ENCODE assay signal across 19 cellular contexts in genomic region chr12:56461235-56462159, GRCh38. TPM values are rescaled to one million over a fixed set of nuclear protein-coding genes. Genes with fewer than 3 reads are reported as not detected.
DNase-seq lines count a peak whose midpoint lies in the region; ATAC-seq, FAIRE-seq and TF ChIP-seq lines count a peak whose summit lies in the region.
"Had no signal": no experiment of that assay in that cellular context is flagged by ENCODE, and none has a peak within 500 bp of the region (broad histone marks: within the 10 kb centered on the region; RNA-seq: fewer than 3 reads in every experiment).

No MANE protein-coding gene starts in this region.

- no peak overlapping the region for H3K27ac Mint-ChIP-seq in naive thymus-derived CD8-positive, alpha-beta T cell
- H3K27ac Mint-ChIP-seq in activated CD8-positive, alpha-beta T cell treated with anti-CD3 and anti-CD28 coated beads for 36 hours = no peak overlapping the region
- H3K27ac Mint-ChIP-seq: activated naive CD4-positive, alpha-beta T cell treated with anti-CD3 and anti-CD28 coated beads, Interleukin-2, amount 10 ng/mL, durations not matched to agents 7 days and 5 days had no signal

- H3K9me3 Mint-ChIP-seq in naive thymus-derived CD8-positive, alpha-beta T cell = no peaks in the 10 kb centered on the region
- H3K9me3 Mint-ChIP-seq in activated CD8-positive, alpha-beta T cell treated with anti-CD3 and anti-CD28 coated beads for 36 hours = no peaks in the 10 kb centered on the region
- H3K9me3 Mint-ChIP-seq: activated naive CD4-positive, alpha-beta T cell treated with anti-CD3 and anti-CD28 coated beads, Interleukin-2, amount 10 ng/mL, durations not matched to agents 7 days and 5 days had no signal

- H3K4me3 ChIP-seq in SU-DHL-6 (ENCODE audit: insufficient read depth, low read length, poor library complexity, severe bottlenecking) = no peak overlapping the region
- H3K4me3 ChIP-seq in fibroblast of the aortic adventitia (ENCODE audit: low read depth, low read length) = no peak overlapping the region
- no peak overlapping the region for H3K4me3 ChIP-seq in BE2C (ENCODE audit: low read depth, low read length)
- H3K4me3 ChIP-seq: lung, spleen, suprapubic skin had no signal

- no peaks in the 10 kb centered on the region for H3K9me3 ChIP-seq in SU-DHL-6 (ENCODE audit: insufficient read depth, low read length)
- H3K9me3 ChIP-seq in BE2C = no peaks in the 10 kb centered on the region
- H3K9me3 ChIP-seq: Caco-2, neutrophil, spleen, suprapubic skin had no signal

- peaks cover 3 to 9% (median 6%) of the 10 kb centered on the region in 4 donors for H3K4me1 Mint-ChIP-seq in naive thymus-derived CD8-positive, alpha-beta T cell
- H3K4me1 Mint-ChIP-seq in activated CD8-positive, alpha-beta T cell treated with anti-CD3 and anti-CD28 coated beads for 36 hours (ENCODE audit: low read depth) = peaks cover 4% of the 10 kb centered on the region

- TF ChIP-seq CTCF in SU-DHL-6 (IDR thresholded peaks at IDR 0.05; ENCODE audit: insufficient read depth, low read length, poor library complexity, severe bottlenecking) = no peak
- TF ChIP-seq CTCF in fibroblast of the aortic adventitia (IDR thresholded peaks at IDR 0.05; ENCODE audit: insufficient read depth, low read length) = no peak
- no peak for TF ChIP-seq CTCF in activated CD8-positive, alpha-beta T cell treated with anti-CD3 and anti-CD28 coated beads for 36 hours (IDR thresholded peaks at IDR 0.05)
- no peak for TF ChIP-seq CTCF in BE2C (IDR thresholded peaks at IDR 0.05; ENCODE audit: low read depth, low read length)

- no peaks in the 10 kb centered on the region for H3K4me1 ChIP-seq in BE2C

- POLR2A ChIA-PET in naive thymus-derived CD8-positive, alpha-beta T cell (lab: Charles Lee) = interaction anchor here (0.7 to 3.4 kb wide), 5 partner anchors 12 to 203 kb away, joined by 3 to 13 read pairs (median 3); partner anchors contain the start of genes ANKRD52, CNPY2 and TIMELESS
- POLR2A ChIA-PET in activated CD8-positive, alpha-beta T cell treated with anti-CD3 and anti-CD28 coated beads for 36 hours (lab: Charles Lee) = interaction anchor here (0.8 to 1.6 kb wide), 3 partner anchors 11 to 257 kb away, joined by 3 to 8 read pairs (median 3); partner anchors contain the start of gene TIMELESS

- H3K27ac ChIP-seq in SU-DHL-6 (ENCODE audit: low read depth, low read length) = peak overlapping the region; percentile 90
- H3K27ac ChIP-seq: 22Rv1, neutrophil, suprapubic skin had no signal

- ATAC-seq in naive thymus-derived CD8-positive, alpha-beta T cell = no peak
- ATAC-seq in activated CD8-positive, alpha-beta T cell treated with anti-CD3 and anti-CD28 coated beads for 36 hours = no peak

- FAIRE-seq in urothelium cell line (lab: Jason Lieb, UNC) = no peak

- H3K27me3 Mint-ChIP-seq in naive thymus-derived CD8-positive, alpha-beta T cell = no peaks in the 10 kb centered on the region
- no peaks in the 10 kb centered on the region for H3K27me3 Mint-ChIP-seq in activated CD8-positive, alpha-beta T cell treated with anti-CD3 and anti-CD28 coated beads for 36 hours

- no peak overlapping the region for H3K4me2 ChIP-seq in SU-DHL-6 (ENCODE audit: low read depth, low read length, poor library complexity, severe bottlenecking)

- peak; percentile 24 for DNase-seq in activated effector memory CD4-positive, alpha-beta T cell treated with anti-CD3 and anti-CD28 coated beads, Interleukin-2, amount 50 U/mL, for 16 hours
- DNase-seq in activated effector memory CD4-positive, alpha-beta T cell treated with Interleukin-2 at 50 U/mL for 16 hours = no peak
- peak; percentile 23 for DNase-seq in fibroblast of the aortic adventitia (ENCODE audit: low read depth)
- DNase-seq in urothelium cell line (ENCODE audit: low spot score) = peak; percentile 27
- no peak for DNase-seq in naive thymus-derived CD8-positive, alpha-beta T cell
- no peak for DNase-seq in activated CD8-positive, alpha-beta T cell treated with anti-CD3 and anti-CD28 coated beads for 36 hours
- no peak for DNase-seq in BE2C
- DNase-seq: activated CD8-positive, alpha-beta memory T cell treated with anti-CD3 and anti-CD28 coated beads for 24 hours; activated naive CD4-positive, alpha-beta T cell treated with anti-CD3 and anti-CD28 coated beads, Interleukin-2, amount 10 ng/mL, durations not matched to agents 7 days and 5 days; Caco-2; caudate nucleus; NCI-H526; SHP77; spleen had no signal

- H3K4me3 Mint-ChIP-seq in naive thymus-derived CD8-positive, alpha-beta T cell = no peak overlapping the region
- H3K4me3 Mint-ChIP-seq in activated CD8-positive, alpha-beta T cell treated with anti-CD3 and anti-CD28 coated beads for 36 hours = no peak overlapping the region
- H3K4me3 Mint-ChIP-seq: activated naive CD4-positive, alpha-beta T cell treated with anti-CD3 and anti-CD28 coated beads, Interleukin-2, amount 10 ng/mL, durations not matched to agents 7 days and 5 days had no signal

- H2AFZ ChIP-seq in SU-DHL-6 (ENCODE audit: low read depth, low read length, severe bottlenecking) = peak overlapping the region; percentile 87

- H3K9ac ChIP-seq in SU-DHL-6 (ENCODE audit: low read length) = peak overlapping the region; percentile 46; the same call in 1 of the 2 replicates

- no peaks in the 10 kb centered on the region for H4K20me1 ChIP-seq in SU-DHL-6 (ENCODE audit: low read depth, low read length)

- H3K36me3 ChIP-seq in SU-DHL-6 (ENCODE audit: low read length) = no peaks in the 10 kb centered on the region
- no peaks in the 10 kb centered on the region for H3K36me3 ChIP-seq in BE2C
- H3K36me3 ChIP-seq: neutrophil, spleen, suprapubic skin had no signal

- H3K36me3 Mint-ChIP-seq in naive thymus-derived CD8-positive, alpha-beta T cell = no peaks in the 10 kb centered on the region
- no peaks in the 10 kb centered on the region for H3K36me3 Mint-ChIP-seq in activated CD8-positive, alpha-beta T cell treated with anti-CD3 and anti-CD28 coated beads for 36 hours (ENCODE audit: low read depth)
- H3K36me3 Mint-ChIP-seq: activated naive CD4-positive, alpha-beta T cell treated with anti-CD3 and anti-CD28 coated beads, Interleukin-2, amount 10 ng/mL, durations not matched to agents 7 days and 5 days had no signal

- H3K79me2 ChIP-seq in SU-DHL-6 (ENCODE audit: insufficient read depth, low read length) = no peaks in the 10 kb centered on the region

- CTCF ChIA-PET in activated CD8-positive, alpha-beta T cell treated with anti-CD3 and anti-CD28 coated beads for 36 hours (lab: Charles Lee) = interaction anchor here (0.6 to 1.4 kb wide), 6 partner anchors 12 to 272 kb away, joined by 3 to 6 read pairs (median 3); partner anchors contain the start of genes CNPY2, SMARCC2 and TIMELESS

- H3K9me2 ChIP-seq in SU-DHL-6 (replicated peaks; ENCODE audit: insufficient read depth, low read length) = no peaks in the 10 kb centered on the region

- intact Hi-C loops in activated CD8-positive, alpha-beta T cell treated with anti-CD3 and anti-CD28 coated beads for 36 hours (cut with micrococcal nuclease) = no loop called here

- peaks cover 42% of the 10 kb centered on the region for H3F3A ChIP-seq in SU-DHL-6 (ENCODE audit: insufficient read depth)

- H3K27me3 ChIP-seq in SU-DHL-6 (ENCODE audit: low read length) = no peaks in the 10 kb centered on the region
- no peaks in the 10 kb centered on the region for H3K27me3 ChIP-seq in BE2C
- H3K27me3 ChIP-seq: neutrophil, spleen, suprapubic skin had no signal

RNA-seq across cellular contexts. Expression of gene SPRYD4, which starts 6.9 kb away (rescaled TPM):
- 2.3 and 3.0 TPM in 2 replicates for total RNA-seq in fibroblast of the aortic adventitia (ENCODE audit: low replicate concordance)
- 1 to 10 TPM; 9.0 to 9.4 TPM for total RNA-seq in naive thymus-derived CD8-positive, alpha-beta T cell
- 1 to 10 TPM; 1.3 to 1.6 (median 1.4) TPM for polyA plus RNA-seq in naive thymus-derived CD8-positive, alpha-beta T cell
- total RNA-seq in activated CD8-positive, alpha-beta T cell treated with anti-CD3 and anti-CD28 coated beads for 36 hours = 1 to 10 TPM; 3.2 to 3.3 TPM
- 3.3 TPM for polyA plus RNA-seq in BE2C (2012; ENCODE audit: insufficient read depth, insufficient read length, low read depth)

RNA-seq across cellular contexts. Expression of gene MIP, which starts 7.0 kb away (rescaled TPM):
- not detected in 2 replicates for total RNA-seq in fibroblast of the aortic adventitia (ENCODE audit: low replicate concordance)
- not detected for total RNA-seq in naive thymus-derived CD8-positive, alpha-beta T cell
- polyA plus RNA-seq in naive thymus-derived CD8-positive, alpha-beta T cell = not detected
- total RNA-seq in activated CD8-positive, alpha-beta T cell treated with anti-CD3 and anti-CD28 coated beads for 36 hours = not detected
- polyA plus RNA-seq in BE2C (2012; ENCODE audit: insufficient read depth, insufficient read length, low read depth) = not detected
- total RNA-seq: Caco-2, lung, suprapubic skin had no signal

RNA-seq across cellular contexts. Expression of gene TIMELESS, which starts 12.3 kb away (rescaled TPM):
- total RNA-seq in fibroblast of the aortic adventitia (ENCODE audit: low replicate concordance) = 1.6 and 15.9 TPM in 2 replicates
- total RNA-seq in naive thymus-derived CD8-positive, alpha-beta T cell = 1 to 10 TPM; 5.5 to 5.8 TPM
- 1 to 10 TPM; 3.3 to 4.2 (median 3.5) TPM for polyA plus RNA-seq in naive thymus-derived CD8-positive, alpha-beta T cell
- 10 to 100 TPM; 48.7 to 49.2 TPM for total RNA-seq in activated CD8-positive, alpha-beta T cell treated with anti-CD3 and anti-CD28 coated beads for 36 hours
- 5.6 TPM for polyA plus RNA-seq in BE2C (2012; ENCODE audit: insufficient read depth, insufficient read length, low read depth)

RNA-seq across cellular contexts. Expression of gene GLS2, which starts 26.5 kb away (rescaled TPM):
- total RNA-seq in fibroblast of the aortic adventitia (ENCODE audit: low replicate concordance) = 0.36 TPM in 1 of 2 replicates, not detected in the other
- 10 to 100 TPM; 10.9 to 11.5 TPM for total RNA-seq in naive thymus-derived CD8-positive, alpha-beta T cell
- polyA plus RNA-seq in naive thymus-derived CD8-positive, alpha-beta T cell = 1 to 10 TPM; 3.2 to 6.5 (median 6.4) TPM
- total RNA-seq in activated CD8-positive, alpha-beta T cell treated with anti-CD3 and anti-CD28 coated beads for 36 hours = 1 to 10 TPM; 5.2 to 7.3 TPM
- not detected for polyA plus RNA-seq in BE2C (2012; ENCODE audit: insufficient read depth, insufficient read length, low read depth)

Comparison
In these comparisons a context has a peak if more than half of its experiments do, and no peak if none do; other contexts are left out.
1. DNase-seq: peak in activated effector memory CD4-positive, alpha-beta T cell treated with anti-CD3 and anti-CD28 coated beads, Interleukin-2, amount 50 U/mL, for 16 hours (single experiment), fibroblast of the aortic adventitia (single experiment) and urothelium cell line (single experiment); none in activated effector memory CD4-positive, alpha-beta T cell treated with Interleukin-2 at 50 U/mL for 16 hours (single experiment), naive thymus-derived CD8-positive, alpha-beta T cell (0 of 10), activated CD8-positive, alpha-beta T cell treated with anti-CD3 and anti-CD28 coated beads for 36 hours (single experiment) and BE2C (single experiment).